ENCODE assay signal across 1 cellular context in the genomic region with DNA sequence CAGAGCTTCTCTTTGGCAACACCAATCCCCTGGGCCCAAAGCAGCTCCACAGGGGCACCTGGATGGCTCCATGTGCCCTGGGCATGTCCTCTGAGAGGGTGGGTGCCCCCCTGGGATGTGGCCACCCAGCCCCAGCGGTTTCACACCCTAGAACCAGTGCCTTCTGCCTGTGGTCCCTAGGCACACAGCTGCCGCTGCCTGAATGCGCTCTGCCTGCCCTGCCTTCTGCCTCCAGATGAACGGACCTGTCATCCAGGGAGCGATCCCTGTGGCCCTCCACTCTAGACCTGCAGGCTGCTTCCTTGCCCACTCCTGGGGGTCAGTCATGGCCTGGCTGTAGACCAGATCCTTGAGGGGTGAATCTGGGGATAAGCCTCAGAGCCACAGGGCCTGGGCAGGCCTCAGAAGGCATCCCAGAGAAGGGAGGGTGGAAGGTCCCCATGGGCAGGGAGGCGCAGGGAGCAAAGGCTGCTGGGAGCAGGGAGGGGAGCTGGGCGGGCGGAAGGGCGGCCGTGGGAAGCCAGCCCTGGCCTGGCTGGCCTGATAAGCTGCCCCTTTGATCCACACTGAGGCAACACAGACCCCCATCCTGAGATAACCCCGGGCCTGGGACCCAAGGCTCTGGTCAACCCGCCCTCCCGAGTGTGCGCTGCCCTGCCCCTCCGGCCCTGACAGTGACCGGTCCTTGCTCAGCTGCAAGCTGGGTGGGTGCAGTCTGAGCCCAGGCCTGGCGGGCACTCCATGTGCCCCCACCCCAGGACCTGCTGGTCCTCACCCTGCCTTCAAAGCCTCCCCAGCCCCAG.
TF ChIP-seq lines count a peak whose summit lies in the region.

No MANE protein-coding gene starts in this region.

TF ChIP-seq in H1, 55 proteins besides CTCF, POLR2A, EP300 and RAD21:
- TF ChIP-seq CHD2 (IDR thresholded peaks at IDR 0.05; ENCODE audit: low read length) (no peak), GTF2F1 (IDR thresholded peaks at IDR 0.05; ENCODE audit: borderline replicate concordance, low read depth, low read length) (no peak), TCF12 (IDR thresholded peaks at IDR 0.05; ENCODE audit: low read depth, low read length) (no peak)
TF ChIP-seq in H1: peak in this region for 0.
